ENCODE assay signal across 34 cellular contexts in genomic region chr12:13380297-13380696, GRCh38.
"Had no signal": no experiment of that assay in that cellular context is flagged by ENCODE, and none has a peak within 500 bp of the region (broad histone marks: within the 10 kb centered on the region; RNA-seq: fewer than 3 reads in every experiment).

No MANE protein-coding gene starts in this region.

- H3K9me3 Mint-ChIP-seq: activated CD4-positive, alpha-beta memory T cell treated with anti-CD3 and anti-CD28 coated beads for 36 hours; activated CD4-positive, alpha-beta T cell treated with anti-CD3 and anti-CD28 coated beads, Interleukin-2, amount 10 ng/mL, durations not matched to agents 24 days and 14 days; activated CD8-positive, alpha-beta T cell treated with anti-CD3 and anti-CD28 coated beads for 36 hours; activated naive CD4-positive, alpha-beta T cell treated with anti-CD3 and anti-CD28 coated beads, Interleukin-2, amount 10 ng/mL, durations not matched to agents 7 days and 5 days; activated naive CD4-positive, alpha-beta T cell treated with anti-CD3 and anti-CD28 coated beads, Interleukin-2, amount 50 U/mL, for 24 hours; activated naive CD8-positive, alpha-beta T cell treated with anti-CD3 and anti-CD28 coated beads, Interleukin-2, amount 10 ng/mL, durations not matched to agents 7 days and 5 days; activated naive CD8-positive, alpha-beta T cell treated with anti-CD3 and anti-CD28 coated beads, Interleukin-2, amount 50 U/mL, for 24 hours; activated T-cell treated with anti-CD3 and anti-CD28 coated beads, Interleukin-2, amount 50 U/mL, for 24 hours; activated T-helper 2 cell treated with anti-CD3 and anti-CD28 coated beads, Interferon-gamma antibody, Interleukin-2, Interleukin-4, amounts not matched to agents 10 μg/mL and 5 μg/mL and 100 μg/mL, durations not matched to agents 14 hours and 24 hours and 36 hours; T-helper 1 cell treated with Interleukin-12 subunit alpha and Interleukin-12 subunit beta and Interleukin-4 antibody, amounts not matched to agents 30 μg/mL and 1 μg/mL, for 36 hours; T-helper 2 cell treated with Interferon-gamma antibody and Interleukin-4, amounts not matched to agents 5 μg/mL and 100 μg/mL, for 36 hours had no signal

- H3K4me1 Mint-ChIP-seq: activated B cell treated with CpG ODN at 0.5 μM for 24 hours; activated CD4-positive, alpha-beta T cell treated with anti-CD3 and anti-CD28 coated beads, Interleukin-2, amount 10 ng/mL, durations not matched to agents 24 days and 14 days; activated CD8-positive, alpha-beta memory T cell treated with anti-CD3 and anti-CD28 coated beads, Interleukin-2, amount 10 ng/mL, durations not matched to agents 7 days and 5 days; activated naive CD4-positive, alpha-beta T cell treated with anti-CD3 and anti-CD28 coated beads, Interleukin-2, amount 10 ng/mL, durations not matched to agents 7 days and 5 days; activated naive CD4-positive, alpha-beta T cell treated with anti-CD3 and anti-CD28 coated beads, Interleukin-2, amount 50 U/mL, for 24 hours; activated naive CD8-positive, alpha-beta T cell treated with anti-CD3 and anti-CD28 coated beads, Interleukin-2, amount 10 ng/mL, durations not matched to agents 7 days and 5 days had no signal

- H3K36me3 ChIP-seq: ascending aorta, brain microvascular endothelial cell, breast epithelium had no signal

- H3K4me1 ChIP-seq: ascending aorta, breast epithelium had no signal

- DNase-seq: activated B cell treated with CpG ODN at 0.5 μM for 24 hours; activated CD4-positive, alpha-beta memory T cell treated with anti-CD3 and anti-CD28 coated beads for 36 hours; activated CD4-positive, alpha-beta T cell treated with anti-CD3 and anti-CD28 coated beads for 4 hours; activated CD4-positive, alpha-beta T cell treated with anti-CD3 and anti-CD28 coated beads, Interleukin-2, amount 10 ng/mL, durations not matched to agents 24 days and 14 days; activated CD4-positive, alpha-beta T cell treated with anti-CD3 and anti-CD28 coated beads, Interleukin-2, amount 50 U/mL, for 1 hour; activated CD4-positive, alpha-beta T cell treated with anti-CD3 and anti-CD28 coated beads, Interleukin-2, amount 50 U/mL, for 4 hours; activated CD4-positive, CD25-positive, alpha-beta regulatory T cell treated with anti-CD3 and anti-CD28 coated beads, Interleukin-2, amount 50 U/mL, for 72 hours; activated CD8-positive, alpha-beta memory T cell treated with anti-CD3 and anti-CD28 coated beads for 24 hours; activated CD8-positive, alpha-beta memory T cell treated with anti-CD3 and anti-CD28 coated beads, Interleukin-2, amount 50 U/mL, for 48 hours; activated CD8-positive, alpha-beta T cell treated with anti-CD3 and anti-CD28 coated beads for 36 hours; activated effector memory CD4-positive, alpha-beta T cell treated with Interleukin-2 at 50 U/mL for 16 hours; activated gamma-delta T cell; activated naive CD4-positive, alpha-beta T cell treated with anti-CD3 and anti-CD28 coated beads, Interleukin-2, amount 10 ng/mL, durations not matched to agents 7 days and 5 days; activated naive CD4-positive, alpha-beta T cell treated with Interleukin-2 at 50 U/mL for 16 hours; activated naive CD8-positive, alpha-beta T cell treated with anti-CD3 and anti-CD28 coated beads, Interleukin-2, amount 10 ng/mL, durations not matched to agents 7 days and 5 days; activated naive CD8-positive, alpha-beta T cell treated with anti-CD3 and anti-CD28 coated beads, Interleukin-2, amount 50 U/mL, for 24 hours; activated T-cell treated with anti-CD3 and anti-CD28 coated beads, Interleukin-2, amount 50 U/mL, for 24 hours; activated T-cell treated with anti-CD3 and anti-CD28 coated beads, Interleukin-2, amount 50 U/mL, for 48 hours; amygdala; anterior cingulate cortex; brain microvascular endothelial cell; central memory CD4-positive, alpha-beta T cell; T-helper 1 cell; T-helper 2 cell; T-helper 9 cell had no signal

- ATAC-seq: activated CD8-positive, alpha-beta memory T cell treated with anti-CD3 and anti-CD28 coated beads, Interleukin-2, amount 10 ng/mL, durations not matched to agents 7 days and 5 days; activated CD8-positive, alpha-beta T cell treated with anti-CD3 and anti-CD28 coated beads for 36 hours; activated naive CD8-positive, alpha-beta T cell treated with anti-CD3 and anti-CD28 coated beads, Interleukin-2, amount 50 U/mL, for 24 hours had no signal

- H3K27ac ChIP-seq: ascending aorta, brain microvascular endothelial cell, breast epithelium, VCaP had no signal

- H3K4me3 Mint-ChIP-seq: activated B cell treated with CpG ODN at 0.5 μM for 24 hours; activated CD4-positive, alpha-beta memory T cell treated with anti-CD3 and anti-CD28 coated beads for 36 hours; activated CD4-positive, alpha-beta T cell treated with anti-CD3 and anti-CD28 coated beads, Interleukin-2, amount 10 ng/mL, durations not matched to agents 24 days and 14 days; activated CD8-positive, alpha-beta memory T cell treated with anti-CD3 and anti-CD28 coated beads, Interleukin-2, amount 10 ng/mL, durations not matched to agents 7 days and 5 days; activated CD8-positive, alpha-beta T cell treated with anti-CD3 and anti-CD28 coated beads for 36 hours; activated naive CD4-positive, alpha-beta T cell treated with anti-CD3 and anti-CD28 coated beads, Interleukin-2, amount 10 ng/mL, durations not matched to agents 7 days and 5 days; activated naive CD4-positive, alpha-beta T cell treated with anti-CD3 and anti-CD28 coated beads, Interleukin-2, amount 50 U/mL, for 24 hours; activated naive CD8-positive, alpha-beta T cell; activated naive CD8-positive, alpha-beta T cell treated with anti-CD3 and anti-CD28 coated beads, Interleukin-2, amount 10 ng/mL, durations not matched to agents 7 days and 5 days; activated naive CD8-positive, alpha-beta T cell treated with anti-CD3 and anti-CD28 coated beads, Interleukin-2, amount 50 U/mL, for 24 hours; activated T-cell treated with anti-CD3 and anti-CD28 coated beads, Interleukin-2, amount 50 U/mL, for 24 hours; T-helper 1 cell treated with Interleukin-12 subunit alpha and Interleukin-12 subunit beta and Interleukin-4 antibody, amounts not matched to agents 30 μg/mL and 1 μg/mL, for 36 hours; T-helper 2 cell treated with Interferon-gamma antibody and Interleukin-4, amounts not matched to agents 5 μg/mL and 100 μg/mL, for 36 hours had no signal

- H3K9me3 ChIP-seq: ascending aorta, breast epithelium had no signal

- H3K4me3 ChIP-seq: ascending aorta, breast epithelium had no signal

- H3K36me3 Mint-ChIP-seq: activated CD4-positive, alpha-beta memory T cell treated with anti-CD3 and anti-CD28 coated beads for 36 hours; activated CD8-positive, alpha-beta memory T cell treated with anti-CD3 and anti-CD28 coated beads, Interleukin-2, amount 10 ng/mL, durations not matched to agents 7 days and 5 days; activated naive CD4-positive, alpha-beta T cell treated with anti-CD3 and anti-CD28 coated beads, Interleukin-2, amount 10 ng/mL, durations not matched to agents 7 days and 5 days; activated naive CD4-positive, alpha-beta T cell treated with anti-CD3 and anti-CD28 coated beads, Interleukin-2, amount 50 U/mL, for 24 hours; activated naive CD8-positive, alpha-beta T cell; activated naive CD8-positive, alpha-beta T cell treated with anti-CD3 and anti-CD28 coated beads, Interleukin-2, amount 10 ng/mL, durations not matched to agents 7 days and 5 days had no signal

- H3K27ac Mint-ChIP-seq: activated B cell treated with CpG ODN at 0.5 μM for 24 hours; activated CD4-positive, alpha-beta memory T cell treated with anti-CD3 and anti-CD28 coated beads for 36 hours; activated CD4-positive, alpha-beta T cell treated with anti-CD3 and anti-CD28 coated beads, Interleukin-2, amount 10 ng/mL, durations not matched to agents 24 days and 14 days; activated CD8-positive, alpha-beta memory T cell treated with anti-CD3 and anti-CD28 coated beads, Interleukin-2, amount 10 ng/mL, durations not matched to agents 7 days and 5 days; activated CD8-positive, alpha-beta T cell treated with anti-CD3 and anti-CD28 coated beads for 36 hours; activated naive CD4-positive, alpha-beta T cell treated with anti-CD3 and anti-CD28 coated beads, Interleukin-2, amount 10 ng/mL, durations not matched to agents 7 days and 5 days; activated naive CD4-positive, alpha-beta T cell treated with anti-CD3 and anti-CD28 coated beads, Interleukin-2, amount 50 U/mL, for 24 hours; activated naive CD8-positive, alpha-beta T cell; activated naive CD8-positive, alpha-beta T cell treated with anti-CD3 and anti-CD28 coated beads, Interleukin-2, amount 10 ng/mL, durations not matched to agents 7 days and 5 days; activated naive CD8-positive, alpha-beta T cell treated with anti-CD3 and anti-CD28 coated beads, Interleukin-2, amount 50 U/mL, for 24 hours; activated T-cell treated with anti-CD3 and anti-CD28 coated beads, Interleukin-2, amount 50 U/mL, for 24 hours; activated T-helper 2 cell treated with anti-CD3 and anti-CD28 coated beads, Interferon-gamma antibody, Interleukin-2, Interleukin-4, amounts not matched to agents 10 μg/mL and 5 μg/mL and 100 μg/mL, durations not matched to agents 14 hours and 24 hours and 36 hours; T-helper 1 cell treated with Interleukin-12 subunit alpha and Interleukin-12 subunit beta and Interleukin-4 antibody, amounts not matched to agents 30 μg/mL and 1 μg/mL, for 36 hours; T-helper 2 cell treated with Interferon-gamma antibody and Interleukin-4, amounts not matched to agents 5 μg/mL and 100 μg/mL, for 36 hours had no signal
